In the genomic region with DNA sequence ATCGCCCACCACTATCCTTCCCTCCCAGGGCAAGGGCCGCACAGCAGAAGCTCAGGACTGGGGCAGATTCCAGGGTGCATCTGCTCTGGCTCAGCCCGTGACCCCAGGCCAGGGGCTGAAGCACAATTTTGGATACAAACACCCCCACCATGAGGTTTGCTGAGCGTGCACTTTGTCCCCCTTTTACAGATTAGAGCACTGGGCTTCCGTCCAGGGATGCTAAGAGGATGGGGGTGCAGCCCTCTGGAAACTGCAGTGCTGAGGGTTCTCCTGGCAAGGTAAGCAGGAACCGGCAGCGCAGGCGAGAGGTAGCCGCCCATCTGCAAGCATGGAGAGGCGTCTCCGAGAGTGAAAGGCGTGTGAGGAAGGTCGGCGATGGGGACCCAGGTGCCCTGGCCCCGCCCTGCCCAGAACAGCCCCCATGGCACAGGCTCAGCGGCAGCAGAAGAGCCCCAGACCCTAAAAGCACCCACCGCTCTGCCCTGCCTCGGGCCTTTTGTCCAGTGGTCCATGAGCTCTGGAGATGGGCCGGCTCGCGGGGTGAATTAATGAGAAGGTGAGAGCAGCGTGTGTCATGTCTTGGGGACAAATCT, we compare ENCODE assay signal across 1 cellular context.
TF ChIP-seq lines count a peak whose summit lies in the region.

No MANE protein-coding gene starts in this region.

TF ChIP-seq in HepG2, 621 proteins besides CTCF, POLR2A, EP300 and RAD21:
- TF ChIP-seq ZBTB40 (IDR thresholded peaks at IDR 0.05) (no peak), ZBTB40 (CRISPR knock-in tag; IDR thresholded peaks at IDR 0.05) (no peak), MAFF (IDR thresholded peaks at IDR 0.05; ENCODE audit: low read depth, low read length) (0 out of 2 replicates have a peak, but pooled peaks have one; percentile 5), MAFK (conservative IDR thresholded peaks at IDR 0.05 in 1 of 2, IDR thresholded peaks at IDR 0.05 in 1 of 2; ENCODE audit: low read length in 2 of 2) (peak; percentile 30 to 63; a peak in 3 of 4 replicates), ISX (CRISPR knock-in tag; conservative IDR thresholded peaks at IDR 0.05) (no peak)
